ENCODE assay signal across 8 cellular contexts in genomic region chr19:19404879-19405860, GRCh38. TPM values are rescaled to one million over a fixed set of nuclear protein-coding genes. Genes with fewer than 3 reads are reported as not detected.
DNase-seq lines count a peak whose midpoint lies in the region; ATAC-seq and TF ChIP-seq lines count a peak whose summit lies in the region.

A gene with protein sequence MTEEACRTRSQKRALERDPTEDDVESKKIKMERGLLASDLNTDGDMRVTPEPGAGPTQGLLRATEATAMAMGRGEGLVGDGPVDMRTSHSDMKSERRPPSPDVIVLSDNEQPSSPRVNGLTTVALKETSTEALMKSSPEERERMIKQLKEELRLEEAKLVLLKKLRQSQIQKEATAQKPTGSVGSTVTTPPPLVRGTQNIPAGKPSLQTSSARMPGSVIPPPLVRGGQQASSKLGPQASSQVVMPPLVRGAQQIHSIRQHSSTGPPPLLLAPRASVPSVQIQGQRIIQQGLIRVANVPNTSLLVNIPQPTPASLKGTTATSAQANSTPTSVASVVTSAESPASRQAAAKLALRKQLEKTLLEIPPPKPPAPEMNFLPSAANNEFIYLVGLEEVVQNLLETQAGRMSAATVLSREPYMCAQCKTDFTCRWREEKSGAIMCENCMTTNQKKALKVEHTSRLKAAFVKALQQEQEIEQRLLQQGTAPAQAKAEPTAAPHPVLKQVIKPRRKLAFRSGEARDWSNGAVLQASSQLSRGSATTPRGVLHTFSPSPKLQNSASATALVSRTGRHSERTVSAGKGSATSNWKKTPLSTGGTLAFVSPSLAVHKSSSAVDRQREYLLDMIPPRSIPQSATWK (plus strand): TSS chr19:19405675. CDS start chr19:19465346, 59,671 bp downstream.

- H3K27ac ChIP-seq in left lung: peak within 1 kb of the TSS; percentile 88 to 91

- ATAC-seq in GM19043 (IDR thresholded peaks at IDR 0.05; ENCODE audit: low read depth, unreplicated experiment) (peak; percentile 59), HG03354 (IDR thresholded peaks at IDR 0.05; ENCODE audit: poor library complexity, severe bottlenecking, unreplicated experiment) (peak; percentile 74), left lung (peak; percentile 95)

- no peaks in the 10 kb centered on the region for H3K36me3 ChIP-seq in BE2C
- H3K36me3 ChIP-seq in left lung: no peaks in the 10 kb centered on the region

- DNase-seq in BE2C (peak; percentile 93), NCI-H524 treated with DMSO at 0.1 percent for 48 hours (lab: John Stamatoyannopoulos, UW) (peak; percentile 4), cortex of kidney (lab: John Stamatoyannopoulos, UW) (peak; percentile 75), left lung (peak; percentile 93 to 97)
- peak; percentile 91 for DNase-seq in activated CD4-positive, alpha-beta T cell treated with anti-CD3 and anti-CD28 coated beads, Interleukin-2, amount 50 U/mL, for 1 hour
- peak; percentile 89 for DNase-seq in stimulated activated CD4-positive, alpha-beta T cell treated with anti-CD3 and anti-CD28 coated beads, Interleukin-2, amount 100 ng/mL, for 4 hours (ENCODE audit: low read depth)

- H3K27me3 ChIP-seq in BE2C (no peaks in the 10 kb centered on the region), left lung (no peaks in the 10 kb centered on the region)

- intact Hi-C loops in left lung (cut with DNase I): no loop called here

- H3K4me1 ChIP-seq in BE2C: no peaks in the 10 kb centered on the region; the same call in 1 of the 2 replicates
- peaks cover 17 to 67% of the 10 kb centered on the region in 2 donors for H3K4me1 ChIP-seq in left lung

- no peak; the same call in 1 of the 2 replicates for TF ChIP-seq CTCF in BE2C (IDR thresholded peaks at IDR 0.05; ENCODE audit: low read depth, low read length)
- TF ChIP-seq CTCF in left lung (IDR thresholded peaks at IDR 0.05): peak in 1 of 2 donors; percentile 33

- H3K9me3 ChIP-seq in BE2C (no peaks in the 10 kb centered on the region), left lung (no peaks in the 10 kb centered on the region)

- H3K4me3 ChIP-seq in BE2C (ENCODE audit: low read depth, low read length): peak within 1 kb of the TSS; percentile 81
- H3K4me3 ChIP-seq in left lung: peak within 1 kb of the TSS; percentile 75 to 94

RNA-seq across cellular contexts. Expression of the gene that starts here (rescaled TPM):
- polyA plus RNA-seq in BE2C (2012; ENCODE audit: insufficient read depth, insufficient read length, low read depth): 76.3 TPM
- total RNA-seq in left lung: 10 to 100 TPM; 66.3 to 97.3 TPM

Comparison
In these comparisons a context has a peak if more than half of its experiments do, and no peak if none do; other contexts are left out.
1. Peak in every context shown above with its lines: DNase-seq, ATAC-seq, H3K4me3 ChIP-seq and H3K27ac ChIP-seq.
2. DNase-seq: peak in every context shown above with its lines; median percentile 95 in left lung; 93 in BE2C; 91 in activated CD4-positive, alpha-beta T cell treated with anti-CD3 and anti-CD28 coated beads, Interleukin-2, amount 50 U/mL, for 1 hour; 89 in stimulated activated CD4-positive, alpha-beta T cell treated with anti-CD3 and anti-CD28 coated beads, Interleukin-2, amount 100 ng/mL, for 4 hours; 75 in cortex of kidney; 4 in NCI-H524 treated with DMSO at 0.1 percent for 48 hours.